12 cellular contexts compared by ENCODE assay signal in genomic region chr14:68295316-68295816, GRCh38.
DNase-seq lines count a peak whose midpoint lies in the region; ATAC-seq and TF ChIP-seq lines count a peak whose summit lies in the region.
"Had no signal": no experiment of that assay in that cellular context is flagged by ENCODE, and none has a peak within 500 bp of the region (broad histone marks: within the 10 kb centered on the region; RNA-seq: fewer than 3 reads in every experiment).

No MANE protein-coding gene starts in this region.

- H3K4me1 ChIP-seq in breast epithelium (no peaks in the 10 kb centered on the region), body of pancreas (peaks cover 46% of the 10 kb centered on the region), mucosa of descending colon (ENCODE audit: low read depth) (peaks cover 40% of the 10 kb centered on the region)

- POLR2A ChIA-PET in MCF 10A (lab: Yijun Ruan, JAX), result no interaction called here

- no peaks in the 10 kb centered on the region for H3K27me3 Mint-ChIP-seq in MCF 10A (ENCODE audit: insufficient read depth, unreplicated experiment)
- H3K27me3 Mint-ChIP-seq: activated CD8-positive, alpha-beta memory T cell treated with anti-CD3 and anti-CD28 coated beads, Interleukin-2, amount 10 ng/mL, durations not matched to agents 7 days and 5 days had no signal

- H3K9me3 ChIP-seq in breast epithelium, result no peaks in the 10 kb centered on the region
- H3K9me3 ChIP-seq in body of pancreas, result no peaks in the 10 kb centered on the region
- H3K9me3 ChIP-seq in mucosa of descending colon, result no peaks in the 10 kb centered on the region
- H3K9me3 ChIP-seq: gastroesophageal sphincter, neutrophil had no signal

- BruUV-seq in MCF 10A (replicated peaks; lab: Mats Ljungman, UMichigan), result no TSS peak

- peaks cover 4% of the 10 kb centered on the region for H3K36me3 Mint-ChIP-seq in MCF 10A (ENCODE audit: insufficient read depth, unreplicated experiment)

- no peak overlapping the region for H3K4me3 Mint-ChIP-seq in MCF 10A (ENCODE audit: unreplicated experiment)
- H3K4me3 Mint-ChIP-seq: activated CD8-positive, alpha-beta memory T cell treated with anti-CD3 and anti-CD28 coated beads, Interleukin-2, amount 10 ng/mL, durations not matched to agents 7 days and 5 days had no signal

- peak overlapping the region; percentile 10 to 34 for H3K27ac ChIP-seq in breast epithelium
- H3K27ac ChIP-seq in body of pancreas, result peak overlapping the region; percentile 18 to 78 (median 70)
- H3K27ac ChIP-seq: gastroesophageal sphincter, neutrophil had no signal

- intact Hi-C loops in breast epithelium (cut with DNase I; ENCODE audit: low total_unique reads), result no loop called here
- intact Hi-C loops in MCF 10A (cut with micrococcal nuclease), result no loop called here
- intact Hi-C loops in body of pancreas (cut with DNase I), result no loop called here
- intact Hi-C loops in mucosa of descending colon (cut with DNase I, micrococcal nuclease), result no loop called here

- 23 to 27% methylated on average over 7 to 8 of the region's 8 CpGs for WGBS in body of pancreas, 2 donors

- H3K36me3 ChIP-seq in breast epithelium, result no peaks in the 10 kb centered on the region
- H3K36me3 ChIP-seq in body of pancreas (replicated peaks in 1 of 2; ENCODE audit: insufficient read depth in 1 of 2, low read depth in 2 of 2), result no peaks in the 10 kb centered on the region
- H3K36me3 ChIP-seq in mucosa of descending colon (ENCODE audit: low read depth), result no peaks in the 10 kb centered on the region
- H3K36me3 ChIP-seq: gastroesophageal sphincter, neutrophil had no signal

- H3K9me3 Mint-ChIP-seq in MCF 10A (ENCODE audit: unreplicated experiment), result no peaks in the 10 kb centered on the region

- CTCF ChIA-PET in MCF 10A (lab: Yijun Ruan, JAX), result no interaction called here

- no peak overlapping the region for H3K27ac Mint-ChIP-seq in MCF 10A (ENCODE audit: low read depth, unreplicated experiment)

- TF ChIP-seq POLR2A in breast epithelium (IDR thresholded peaks at IDR 0.05), result no peak
- no peak for TF ChIP-seq POLR2A in body of pancreas (IDR thresholded peaks at IDR 0.05)

- ATAC-seq in body of pancreas (peak; percentile 87), mucosa of descending colon (peak; percentile 69)
- ATAC-seq: activated CD8-positive, alpha-beta memory T cell treated with anti-CD3 and anti-CD28 coated beads, Interleukin-2, amount 10 ng/mL, durations not matched to agents 7 days and 5 days; gastroesophageal sphincter had no signal

- TF ChIP-seq CTCF in breast epithelium (IDR thresholded peaks at IDR 0.05) (no peak), MCF 10A (IDR thresholded peaks at IDR 0.05; ENCODE audit: unreplicated experiment) (no peak), body of pancreas (IDR thresholded peaks at IDR 0.05) (no peak), mucosa of descending colon (IDR thresholded peaks at IDR 0.05) (no peak)

- H3K4me3 ChIP-seq in breast epithelium, result no peak overlapping the region
- H3K4me3 ChIP-seq in body of pancreas, result no peak overlapping the region
- no peak overlapping the region for H3K4me3 ChIP-seq in mucosa of descending colon
- H3K4me3 ChIP-seq: gastroesophageal sphincter had no signal

- H3K27me3 ChIP-seq in breast epithelium (no peaks in the 10 kb centered on the region), body of pancreas (no peaks in the 10 kb centered on the region)
- H3K27me3 ChIP-seq: gastroesophageal sphincter, neutrophil had no signal

- no peak for DNase-seq in breast epithelium (ENCODE audit: low spot score in 2 of 2)
- DNase-seq in MCF 10A (ENCODE audit: unreplicated experiment), result no peak
- peak; percentile 65 to 84 (median 73) for DNase-seq in body of pancreas
- DNase-seq in mucosa of descending colon, result peak; percentile 55 to 66 (median 61)
- DNase-seq in NCI-H345 (lab: John Stamatoyannopoulos, UW), result no peak
- DNase-seq in SIG-M5 treated with dmso at 0.1 percent for 504 hours (lab: John Stamatoyannopoulos, UW; ENCODE audit: unreplicated experiment), result no peak
- no peak for DNase-seq in NK-92 treated with Interleukin-12 subunit alpha and Interleukin-12 subunit beta, amount 100 ng/mL, for 24 hours (lab: John Stamatoyannopoulos, UW)
- DNase-seq in NAMALWA (ENCODE audit: low spot score), result no peak
- DNase-seq: activated CD8-positive, alpha-beta memory T cell treated with anti-CD3 and anti-CD28 coated beads, Interleukin-2, amount 10 ng/mL, durations not matched to agents 7 days and 5 days; NCI-H1048 had no signal

- peaks cover 5% of the 10 kb centered on the region for H3K4me1 Mint-ChIP-seq in MCF 10A (ENCODE audit: insufficient read depth, unreplicated experiment)

Comparison
In these comparisons a context has a peak if more than half of its experiments do, and no peak if none do; other contexts are left out.
1. DNase-seq: peak in body of pancreas (4 of 4) and mucosa of descending colon (3 of 3); none in breast epithelium (0 of 2), MCF 10A (single experiment), NCI-H345 (single experiment), SIG-M5 treated with dmso at 0.1 percent for 504 hours (single experiment), NK-92 treated with Interleukin-12 subunit alpha and Interleukin-12 subunit beta, amount 100 ng/mL, for 24 hours (single experiment) and NAMALWA (single experiment).